Comparison of ENCODE assay signal across 2 cellular contexts in genomic region chr12:6820171-6820570, GRCh38.
TF ChIP-seq lines count a peak whose summit lies in the region.

No MANE protein-coding gene starts in this region.

TF ChIP-seq in HCT116, 20 proteins besides CTCF, POLR2A, EP300 and RAD21 (continued from another document):
- no peak for TF ChIP-seq EZH2 (IDR thresholded peaks at IDR 0.05)
- TF ChIP-seq REST (IDR thresholded peaks at IDR 0.05; ENCODE audit: low read depth), result no peak
- TF ChIP-seq EGR1 (IDR thresholded peaks at IDR 0.05; ENCODE audit: low read depth), result no peak
- TF ChIP-seq SRF (IDR thresholded peaks at IDR 0.05; ENCODE audit: low read depth), result no peak
- TF ChIP-seq, protein P1, sequence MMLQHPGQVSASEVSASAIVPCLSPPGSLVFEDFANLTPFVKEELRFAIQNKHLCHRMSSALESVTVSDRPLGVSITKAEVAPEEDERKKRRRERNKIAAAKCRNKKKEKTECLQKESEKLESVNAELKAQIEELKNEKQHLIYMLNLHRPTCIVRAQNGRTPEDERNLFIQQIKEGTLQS (IDR thresholded peaks at IDR 0.05), result no peak
- no peak for TF ChIP-seq ELF1 (IDR thresholded peaks at IDR 0.05; ENCODE audit: borderline replicate concordance, low read depth)

TF ChIP-seq in liver, 16 proteins besides CTCF, POLR2A, EP300 and RAD21 (continued from another document):
- TF ChIP-seq REST (IDR thresholded peaks at IDR 0.05), result no peak
- TF ChIP-seq, protein P2, sequence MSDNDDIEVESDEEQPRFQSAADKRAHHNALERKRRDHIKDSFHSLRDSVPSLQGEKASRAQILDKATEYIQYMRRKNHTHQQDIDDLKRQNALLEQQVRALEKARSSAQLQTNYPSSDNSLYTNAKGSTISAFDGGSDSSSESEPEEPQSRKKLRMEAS (IDR thresholded peaks at IDR 0.05), result no peak
- TF ChIP-seq JUND (IDR thresholded peaks at IDR 0.05), result no peak
- no peak for TF ChIP-seq HNF4A (conservative IDR thresholded peaks at IDR 0.05)
- TF ChIP-seq GABPA (IDR thresholded peaks at IDR 0.05 in 1 of 2, conservative IDR thresholded peaks at IDR 0.05 in 1 of 2), result no peak
- TF ChIP-seq SP1 (IDR thresholded peaks at IDR 0.05), result no peak
- TF ChIP-seq TAF1 (conservative IDR thresholded peaks at IDR 0.05), result no peak
- no peak for TF ChIP-seq YY1 (IDR thresholded peaks at IDR 0.05)
- TF ChIP-seq FOXA1 (IDR thresholded peaks at IDR 0.05), result no peak
- TF ChIP-seq NR2F2 (IDR thresholded peaks at IDR 0.05), result no peak
- no peak for TF ChIP-seq FOXA2 (IDR thresholded peaks at IDR 0.05)
- no peak for TF ChIP-seq EGR1 (IDR thresholded peaks at IDR 0.05; ENCODE audit: low read depth in 2 of 2)
